Comparison of ENCODE assay signal across 19 cellular contexts in genomic region chr6:133697666-133698065, GRCh38.
A peak's percentile ranks its signal among the peaks of the same experiment; 100 is the strongest.
DNase-seq lines count a peak whose midpoint lies in the region; ATAC-seq, FAIRE-seq and TF ChIP-seq lines count a peak whose summit lies in the region.
"Had no signal": no experiment of that assay in that cellular context is flagged by ENCODE, and none has a peak within 500 bp of the region (broad histone marks: within the 10 kb centered on the region; RNA-seq: fewer than 3 reads in every experiment).

No MANE protein-coding gene starts in this region.

- H3K4me3 ChIP-seq in A673 (ENCODE audit: low read depth, low read length, poor library complexity, severe bottlenecking) (no peak overlapping the region), fibroblast of mammary gland (ENCODE audit: control insufficient read depth, low read depth, low read length) (no peak overlapping the region)
- H3K4me3 ChIP-seq: adrenal gland, Peyer's patch had no signal

- H3K27ac Mint-ChIP-seq in natural killer cell treated with Interleukin-12 subunit alpha and Interleukin-12 subunit beta and Interleukin-15 and Interleukin-18, amount 100 ng/mL, for 72 hours, result no peak overlapping the region
- H3K27ac Mint-ChIP-seq: activated CD4-positive, alpha-beta memory T cell treated with anti-CD3 and anti-CD28 coated beads for 36 hours; dendritic cell treated with granulocyte-macrophage colony-stimulating factor and Interleukin-4, amounts not matched to agents 40 ng/mL and 50 ng/mL, for 4 days had no signal

- peaks cover 14% of the 10 kb centered on the region for H3K9me3 Mint-ChIP-seq in natural killer cell treated with Interleukin-12 subunit alpha and Interleukin-12 subunit beta and Interleukin-15 and Interleukin-18, amount 100 ng/mL, for 72 hours
- H3K9me3 Mint-ChIP-seq: activated CD4-positive, alpha-beta memory T cell treated with anti-CD3 and anti-CD28 coated beads for 36 hours; dendritic cell treated with granulocyte-macrophage colony-stimulating factor and Interleukin-4, amounts not matched to agents 40 ng/mL and 50 ng/mL, for 4 days had no signal

- H3K9me3 ChIP-seq in A673 (ENCODE audit: low read depth, low read length, poor library complexity, severe bottlenecking), result no peaks in the 10 kb centered on the region
- H3K9me3 ChIP-seq: adrenal gland, Peyer's patch had no signal

- TF ChIP-seq CTCF in A673 (conservative IDR thresholded peaks at IDR 0.05; ENCODE audit: low read depth, low read length) (no peak), fibroblast of mammary gland (conservative IDR thresholded peaks at IDR 0.05; ENCODE audit: control insufficient read depth, insufficient read depth, low read depth, low read length) (no peak)

- CTCF ChIA-PET in A673 (lab: Charles Lee), result no interaction called here

- no peak for ATAC-seq in natural killer cell treated with Interleukin-12 subunit alpha and Interleukin-12 subunit beta and Interleukin-15 and Interleukin-18, amount 100 ng/mL, for 72 hours
- ATAC-seq: esophagus mucosa, left colon had no signal

- H3K36me3 ChIP-seq in A673 (ENCODE audit: insufficient read depth, low read length, poor library complexity, severe bottlenecking), result no peaks in the 10 kb centered on the region
- H3K36me3 ChIP-seq: adrenal gland, Peyer's patch had no signal

- no peak overlapping the region for H3K4me3 Mint-ChIP-seq in natural killer cell treated with Interleukin-12 subunit alpha and Interleukin-12 subunit beta and Interleukin-15 and Interleukin-18, amount 100 ng/mL, for 72 hours
- H3K4me3 Mint-ChIP-seq: activated CD4-positive, alpha-beta memory T cell treated with anti-CD3 and anti-CD28 coated beads for 36 hours; dendritic cell treated with granulocyte-macrophage colony-stimulating factor and Interleukin-4, amounts not matched to agents 40 ng/mL and 50 ng/mL, for 4 days had no signal

- FAIRE-seq in GM12891 (lab: Jason Lieb, UNC), result no peak
- FAIRE-seq: GM12892, urothelium cell line had no signal

- BruUV-seq in A673 (replicated peaks; lab: Mats Ljungman, UMichigan), result no TSS peak

- intact Hi-C loops in A673 (cut with micrococcal nuclease; ENCODE audit: unreplicated experiment), result no loop called here

- peaks cover 0 to 4% of the 10 kb centered on the region in 2 donors for H3K4me1 Mint-ChIP-seq in natural killer cell treated with Interleukin-12 subunit alpha and Interleukin-12 subunit beta and Interleukin-15 and Interleukin-18, amount 100 ng/mL, for 72 hours (ENCODE audit: low read depth in 2 of 2)

- peaks cover 64% of the 10 kb centered on the region for H3K27me3 ChIP-seq in A673 (replicated peaks; ENCODE audit: insufficient read depth, low read depth, low read length, poor library complexity)
- H3K27me3 ChIP-seq: adrenal gland, Peyer's patch had no signal

- DNase-seq in A673 (ENCODE audit: low spot score) (peak; percentile 32), HT1080 (ENCODE audit: low read depth) (peak; percentile 20), NCI-H82 treated with DMSO at 0.1 percent for 48 hours (lab: John Stamatoyannopoulos, UW; ENCODE audit: unreplicated experiment) (peak; percentile 34), fibroblast of mammary gland (ENCODE audit: low read depth) (peak; percentile 66), midbrain (lab: John Stamatoyannopoulos, UW) (no peak), GM12891 (ENCODE audit: insufficient read length, low spot score) (no peak), iPS-NIHi11 (ENCODE audit: low spot score) (no peak)
- no peak for DNase-seq in natural killer cell treated with Interleukin-12 subunit alpha and Interleukin-12 subunit beta and Interleukin-15 and Interleukin-18, amount 100 ng/mL, for 72 hours (ENCODE audit: low spot score)
- DNase-seq: activated CD4-positive, alpha-beta memory T cell treated with anti-CD3 and anti-CD28 coated beads for 36 hours; adrenal gland; left colon; NCI-H146; Peyer's patch; stimulated activated naive CD4-positive, alpha-beta T cell had no signal

- no peaks in the 10 kb centered on the region for H3K4me1 ChIP-seq in A673 (ENCODE audit: insufficient read depth, low read length, poor library complexity, severe bottlenecking)
- H3K4me1 ChIP-seq: adrenal gland, Peyer's patch had no signal

- TF ChIP-seq POLR2A in GM12891 (IDR thresholded peaks at IDR 0.05; ENCODE audit: low read depth, low read length), result no peak

- POLR2A ChIA-PET in A673 (lab: Charles Lee; ENCODE audit: low non-redundant PET), result no interaction called here

- H3K27me3 Mint-ChIP-seq in natural killer cell treated with Interleukin-12 subunit alpha and Interleukin-12 subunit beta and Interleukin-15 and Interleukin-18, amount 100 ng/mL, for 72 hours, result peaks cover 0 to 4% of the 10 kb centered on the region in 2 donors

- H3K27ac ChIP-seq in A673 (ENCODE audit: low read depth, low read length, poor library complexity, severe bottlenecking), result no peak overlapping the region
- H3K27ac ChIP-seq: adrenal gland, KMS-11, Peyer's patch had no signal

- H3K36me3 Mint-ChIP-seq in natural killer cell treated with Interleukin-12 subunit alpha and Interleukin-12 subunit beta and Interleukin-15 and Interleukin-18, amount 100 ng/mL, for 72 hours, result no peaks in the 10 kb centered on the region
- H3K36me3 Mint-ChIP-seq: activated CD4-positive, alpha-beta memory T cell treated with anti-CD3 and anti-CD28 coated beads for 36 hours had no signal

TF ChIP-seq in GM12891, 5 proteins besides CTCF, POLR2A, EP300 and RAD21:
- no peak for TF ChIP-seq SPI1 (IDR thresholded peaks at IDR 0.05; ENCODE audit: low read depth, low read length)
- no peak for TF ChIP-seq PAX5 (IDR thresholded peaks at IDR 0.05; ENCODE audit: insufficient read depth, low read length, severe bottlenecking)
- TF ChIP-seq TAF1 (IDR thresholded peaks at IDR 0.05; ENCODE audit: low read depth, low read length), result no peak
- TF ChIP-seq POLR2AphosphoS5 (IDR thresholded peaks at IDR 0.05; ENCODE audit: low read depth, low read length), result no peak
- no peak for TF ChIP-seq POU2F2 (IDR thresholded peaks at IDR 0.05; ENCODE audit: low read depth, low read length)

Comparison
In these comparisons a context has a peak if more than half of its experiments do, and no peak if none do; other contexts are left out.
1. DNase-seq: peak in A673 (single experiment), HT1080 (single experiment), NCI-H82 treated with DMSO at 0.1 percent for 48 hours (single experiment) and fibroblast of mammary gland (single experiment); none in midbrain (single experiment), GM12891 (single experiment), iPS-NIHi11 (single experiment) and natural killer cell treated with Interleukin-12 subunit alpha and Interleukin-12 subunit beta and Interleukin-15 and Interleukin-18, amount 100 ng/mL, for 72 hours (single experiment).